ENCODE assay signal across 7 cellular contexts in genomic region chr15:90249123-90249863, GRCh38. TPM values are rescaled to one million over a fixed set of nuclear protein-coding genes. Genes with fewer than 3 reads are reported as not detected.
DNase-seq lines count a peak whose midpoint lies in the region; ATAC-seq and TF ChIP-seq lines count a peak whose summit lies in the region.

Gene TTLL13, plus strand, starts transcription at chr15:90249556. Its CDS starts 1,075 bp downstream, at chr15:90250631.

- H3K4me1 ChIP-seq in PC-9 (replicated peaks; ENCODE audit: insufficient read depth): 0 out of 2 replicates have a peak, but pooled peaks cover 7% of the 10 kb centered on the region

- peak within 1 kb of the TSS; percentile 67 to 83 (median 75) for H3K4me3 Mint-ChIP-seq in naive thymus-derived CD8-positive, alpha-beta T cell

- peak; percentile 63 for ATAC-seq in GM19025 (IDR thresholded peaks at IDR 0.05; ENCODE audit: low read depth, unreplicated experiment)
- ATAC-seq in naive thymus-derived CD8-positive, alpha-beta T cell: peak; percentile 84 to 86

- intact Hi-C loops in PC-9 (cut with micrococcal nuclease; ENCODE audit: unreplicated experiment): loop anchor here (2.0 kb wide), 1 partner anchor 16 kb away; the partner anchor contains the start of gene NGRN

- DNase-seq in PC-9 (peak; percentile 70 to 88), fibroblast of pulmonary artery (ENCODE audit: low read depth) (peak; percentile 86)
- peak; percentile 60 for DNase-seq in activated T-helper 9 cell treated with anti-CD3 and anti-CD28 coated beads, Interleukin-2, amount 50 U/mL, for 16 hours (ENCODE audit: low read depth)
- peak in 9 of 10 donors; percentile 37 to 85 (median 61) for DNase-seq in naive thymus-derived CD8-positive, alpha-beta T cell
- peak; percentile 69 for DNase-seq in stimulated activated naive CD4-positive, alpha-beta T cell treated with Interleukin-2 at 50 U/mL for 16 hours (lab: John Stamatoyannopoulos, UW)

- H3K9me3 Mint-ChIP-seq in naive thymus-derived CD8-positive, alpha-beta T cell: no peaks in the 10 kb centered on the region

- peak within 1 kb of the TSS; percentile 26 to 87 (median 79) for H3K27ac Mint-ChIP-seq in naive thymus-derived CD8-positive, alpha-beta T cell

- CTCF ChIA-PET in PC-9 (lab: Charles Lee): interaction anchor here (0.6 to 0.7 kb wide), 2 partner anchors 9 to 411 kb away, joined by 3 read pairs; no protein-coding TSS in a partner anchor

- no peaks in the 10 kb centered on the region for H3K27me3 Mint-ChIP-seq in naive thymus-derived CD8-positive, alpha-beta T cell

- H3F3A ChIP-seq in PC-9 (ENCODE audit: insufficient read depth, low read depth): peaks cover 26% of the 10 kb centered on the region; the same call in 1 of the 2 replicates

- TF ChIP-seq RAD21 in Ishikawa (IDR thresholded peaks at IDR 0.05; ENCODE audit: low read depth): no peak

- peak within 1 kb of the TSS; percentile 75 for H3K4me3 ChIP-seq in PC-9
- H3K4me3 ChIP-seq in fibroblast of pulmonary artery (replicated peaks; ENCODE audit: low read depth, low read length): peak within 1 kb of the TSS; percentile 65

- H3K36me3 Mint-ChIP-seq in naive thymus-derived CD8-positive, alpha-beta T cell: no peaks in the 10 kb centered on the region

- peak within 1 kb of the TSS; percentile 89 for H2AFZ ChIP-seq in PC-9

- POLR2A ChIA-PET in PC-9 (lab: Charles Lee; ENCODE audit: unreplicated experiment): interaction anchor here (0.5 to 1.2 kb wide), 7 partner anchors 9 to 151 kb away, joined by 3 to 13 read pairs (median 7); partner anchors contain the start of genes CIB1, GDPGP1 and ZNF774
- POLR2A ChIA-PET in naive thymus-derived CD8-positive, alpha-beta T cell (lab: Charles Lee): interaction anchor here (0.7 to 2.5 kb wide), 7 partner anchors 9 to 24 kb away, joined by 3 to 17 read pairs (median 5); partner anchors contain the start of genes CIB1, GDPGP1 and NGRN

- H3K27ac ChIP-seq in PC-9: no peak within 1 kb of the TSS

- TF ChIP-seq EP300 in Ishikawa (IDR thresholded peaks at IDR 0.05; ENCODE audit: borderline replicate concordance): no peak; the same call in 1 of the 2 replicates

- H3K27me3 ChIP-seq in PC-9 (ENCODE audit: insufficient read depth, low read depth): no peaks in the 10 kb centered on the region

- H3K4me2 ChIP-seq in PC-9: peak within 1 kb of the TSS; percentile 88

- peaks cover 11 to 23% (median 19%) of the 10 kb centered on the region in 4 donors for H3K4me1 Mint-ChIP-seq in naive thymus-derived CD8-positive, alpha-beta T cell

- no peaks in the 10 kb centered on the region for H3K9me2 ChIP-seq in PC-9 (ENCODE audit: insufficient read depth)

- no TSS peak for BruUV-seq in PC-9 (replicated peaks; lab: Mats Ljungman, UMichigan)

- no peaks in the 10 kb centered on the region for H4K20me1 ChIP-seq in PC-9 (ENCODE audit: insufficient read depth)

- H3K79me2 ChIP-seq in PC-9 (ENCODE audit: low read depth): no peaks in the 10 kb centered on the region

- no peaks in the 10 kb centered on the region for H3K9me3 ChIP-seq in PC-9 (ENCODE audit: insufficient read depth, low read depth)

- TF ChIP-seq CTCF in PC-9 (conservative IDR thresholded peaks at IDR 0.05) (no peak), fibroblast of pulmonary artery (IDR thresholded peaks at IDR 0.05; ENCODE audit: low read length, missing control alignments) (no peak)

- no peaks in the 10 kb centered on the region for H3K36me3 ChIP-seq in PC-9 (ENCODE audit: low read depth)

TF ChIP-seq in Ishikawa, 13 proteins besides CTCF, POLR2A, EP300 and RAD21:
- TF ChIP-seq NFIC (IDR thresholded peaks at IDR 0.05) (peak; percentile 38; the same call in 1 of the 2 replicates), TEAD4 (IDR thresholded peaks at IDR 0.05) (no peak), ZBTB7A (IDR thresholded peaks at IDR 0.05; ENCODE audit: low read depth) (peak; percentile 82; the same call in 1 of the 2 replicates), TAF1 (IDR thresholded peaks at IDR 0.05; ENCODE audit: low read depth) (no peak), TCF12 (IDR thresholded peaks at IDR 0.05; ENCODE audit: low read depth) (peak; percentile 41; the same call in 1 of the 2 replicates)
- TF ChIP-seq, protein P1, sequence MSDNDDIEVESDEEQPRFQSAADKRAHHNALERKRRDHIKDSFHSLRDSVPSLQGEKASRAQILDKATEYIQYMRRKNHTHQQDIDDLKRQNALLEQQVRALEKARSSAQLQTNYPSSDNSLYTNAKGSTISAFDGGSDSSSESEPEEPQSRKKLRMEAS (IDR thresholded peaks at IDR 0.05): peak; percentile 87

RNA-seq across cellular contexts. Expression of gene TTLL13, which starts in this region (rescaled TPM):
- total RNA-seq in PC-9 (2021): 0.93 and 0.96 TPM in 2 replicates
- 1 to 10 TPM in 1 of 2 experiments, under 1 TPM in 1; 0.71 to 1.0 TPM for total RNA-seq in naive thymus-derived CD8-positive, alpha-beta T cell
- not detected for polyA plus RNA-seq in naive thymus-derived CD8-positive, alpha-beta T cell

Comparison
In these comparisons a context has a peak if more than half of its experiments do, and no peak if none do; other contexts are left out.
1. Peak in DNase-seq, H3K4me3 ChIP-seq and H3K4me2 ChIP-seq in PC-9; RNA of the gene not detected or under 1 TPM.